In genomic region chr13:98549006-98549727, GRCh38 we compare ENCODE assay signal across 9 cellular contexts. TPM values are rescaled to one million over a fixed set of nuclear protein-coding genes. Genes with fewer than 3 reads are reported as not detected.
A peak's percentile ranks its signal among the peaks of the same experiment; 100 is the strongest.
DNase-seq lines count a peak whose midpoint lies in the region; ATAC-seq and TF ChIP-seq lines count a peak whose summit lies in the region.
"Had no signal": no experiment of that assay in that cellular context is flagged by ENCODE, and none has a peak within 500 bp of the region (broad histone marks: within the 10 kb centered on the region; RNA-seq: fewer than 3 reads in every experiment).

No MANE protein-coding gene starts in this region.

- no peak for DNase-seq in CD4-positive, CD25-positive, alpha-beta regulatory T cell
- DNase-seq in activated naive CD8-positive, alpha-beta T cell treated with anti-CD3 and anti-CD28 coated beads, Interleukin-2, amount 50 U/mL, for 24 hours: no peak
- DNase-seq in mucosa of descending colon: no peak
- DNase-seq in colonic mucosa: no peak
- DNase-seq in NCI-H187 (lab: John Stamatoyannopoulos, UW): no peak
- no peak for DNase-seq in NCI-H774 (lab: John Stamatoyannopoulos, UW)

- no peak overlapping the region for H3K27ac ChIP-seq in CD4-positive, CD25-positive, alpha-beta regulatory T cell (ENCODE audit: insufficient read depth, low read length, poor library complexity, severe bottlenecking)
- no peak overlapping the region for H3K27ac ChIP-seq in colonic mucosa
- H3K27ac ChIP-seq: tibial artery had no signal

- ATAC-seq in CD4-positive, CD25-positive, alpha-beta regulatory T cell (ENCODE audit: low read depth in 2 of 2): no peak
- ATAC-seq in HG03103 (IDR thresholded peaks at IDR 0.05; ENCODE audit: low read depth, unreplicated experiment): peak; percentile 3
- ATAC-seq in activated naive CD8-positive, alpha-beta T cell treated with anti-CD3 and anti-CD28 coated beads, Interleukin-2, amount 50 U/mL, for 24 hours: no peak
- peak; percentile 59 for ATAC-seq in mucosa of descending colon
- no peak for ATAC-seq in HG03460 (IDR thresholded peaks at IDR 0.05; ENCODE audit: unreplicated experiment)

- peak overlapping the region in 2 of 4 donors; percentile 26 to 67 for H3K4me3 Mint-ChIP-seq in CD4-positive, CD25-positive, alpha-beta regulatory T cell
- no peak overlapping the region for H3K4me3 Mint-ChIP-seq in activated naive CD8-positive, alpha-beta T cell treated with anti-CD3 and anti-CD28 coated beads, Interleukin-2, amount 50 U/mL, for 24 hours

- H3K4me3 ChIP-seq in CD4-positive, CD25-positive, alpha-beta regulatory T cell (ENCODE audit: low read depth, low read length): no peak overlapping the region
- no peak overlapping the region for H3K4me3 ChIP-seq in mucosa of descending colon
- H3K4me3 ChIP-seq in colonic mucosa: no peak overlapping the region
- H3K4me3 ChIP-seq: tibial artery had no signal

- no peak for TF ChIP-seq CTCF in mucosa of descending colon (IDR thresholded peaks at IDR 0.05)
- TF ChIP-seq CTCF in colonic mucosa (IDR thresholded peaks at IDR 0.05): no peak

- H3K4me1 ChIP-seq in CD4-positive, CD25-positive, alpha-beta regulatory T cell (ENCODE audit: control insufficient read depth, insufficient read depth, low read length, poor library complexity, severe bottlenecking): peaks cover 58% of the 10 kb centered on the region
- H3K4me1 ChIP-seq in mucosa of descending colon (ENCODE audit: low read depth) (peaks cover 5% of the 10 kb centered on the region), colonic mucosa (peaks cover 6% of the 10 kb centered on the region)

- no peaks in the 10 kb centered on the region for H3K27me3 ChIP-seq in CD4-positive, CD25-positive, alpha-beta regulatory T cell (ENCODE audit: control insufficient read depth, insufficient read depth, low read length)
- no peaks in the 10 kb centered on the region for H3K27me3 ChIP-seq in colonic mucosa
- H3K27me3 ChIP-seq: tibial artery had no signal

- H3K4me1 Mint-ChIP-seq in CD4-positive, CD25-positive, alpha-beta regulatory T cell: peaks cover 35 to 88% (median 72%) of the 10 kb centered on the region in 4 donors
- H3K4me1 Mint-ChIP-seq in activated naive CD8-positive, alpha-beta T cell treated with anti-CD3 and anti-CD28 coated beads, Interleukin-2, amount 50 U/mL, for 24 hours: peaks cover 81% of the 10 kb centered on the region

- H3K27me3 Mint-ChIP-seq in CD4-positive, CD25-positive, alpha-beta regulatory T cell: no peaks in the 10 kb centered on the region
- no peaks in the 10 kb centered on the region for H3K27me3 Mint-ChIP-seq in activated naive CD8-positive, alpha-beta T cell treated with anti-CD3 and anti-CD28 coated beads, Interleukin-2, amount 50 U/mL, for 24 hours

- H3K36me3 Mint-ChIP-seq in CD4-positive, CD25-positive, alpha-beta regulatory T cell: peaks cover 37% of the 10 kb centered on the region
- peaks cover 48% of the 10 kb centered on the region for H3K36me3 Mint-ChIP-seq in activated naive CD8-positive, alpha-beta T cell treated with anti-CD3 and anti-CD28 coated beads, Interleukin-2, amount 50 U/mL, for 24 hours (ENCODE audit: low read depth)

- peaks cover 34% of the 10 kb centered on the region for H3K36me3 ChIP-seq in CD4-positive, CD25-positive, alpha-beta regulatory T cell (ENCODE audit: control insufficient read depth, insufficient read depth, low read length)
- H3K36me3 ChIP-seq in mucosa of descending colon (ENCODE audit: low read depth): no peaks in the 10 kb centered on the region
- H3K36me3 ChIP-seq in colonic mucosa: no peaks in the 10 kb centered on the region

- H3K9me3 Mint-ChIP-seq in CD4-positive, CD25-positive, alpha-beta regulatory T cell: peaks cover 0 to 2% (median 0%) of the 10 kb centered on the region in 7 donors
- no peaks in the 10 kb centered on the region for H3K9me3 Mint-ChIP-seq in activated naive CD8-positive, alpha-beta T cell treated with anti-CD3 and anti-CD28 coated beads, Interleukin-2, amount 50 U/mL, for 24 hours

- H3K9me3 ChIP-seq in CD4-positive, CD25-positive, alpha-beta regulatory T cell (ENCODE audit: control insufficient read depth in 2 of 2, low read length in 2 of 2): no peaks in the 10 kb centered on the region
- H3K9me3 ChIP-seq in mucosa of descending colon (no peaks in the 10 kb centered on the region), colonic mucosa (no peaks in the 10 kb centered on the region)
- H3K9me3 ChIP-seq: tibial artery had no signal

- peak overlapping the region; percentile 75 to 85 (median 85) for H3K27ac Mint-ChIP-seq in CD4-positive, CD25-positive, alpha-beta regulatory T cell
- peak overlapping the region; percentile 74 for H3K27ac Mint-ChIP-seq in activated naive CD8-positive, alpha-beta T cell treated with anti-CD3 and anti-CD28 coated beads, Interleukin-2, amount 50 U/mL, for 24 hours

- intact Hi-C loops in mucosa of descending colon (cut with DNase I, micrococcal nuclease) (no loop called here), colonic mucosa (cut with DNase I) (no loop called here)

- no peak overlapping the region for H3K9ac ChIP-seq in colonic mucosa (ENCODE audit: low read depth in 2 of 2, low read length in 2 of 2)

RNA-seq across cellular contexts. Expression of gene STK24, which starts 27.7 kb away (rescaled TPM):
- 141 TPM for total RNA-seq in CD4-positive, CD25-positive, alpha-beta regulatory T cell
- polyA plus RNA-seq in CD4-positive, CD25-positive, alpha-beta regulatory T cell: 10 to 100 TPM; 26.7 to 58.4 (median 40.9) TPM
- total RNA-seq in mucosa of descending colon (100 to 1,000 TPM; 190 to 210 (median 204) TPM), colonic mucosa (100 to 1,000 TPM; 160 to 206 TPM)

Comparison
In these comparisons a context has a peak if more than half of its experiments do, and no peak if none do; other contexts are left out.
1. ATAC-seq: peak in HG03103 (single experiment) and mucosa of descending colon (single experiment); none in CD4-positive, CD25-positive, alpha-beta regulatory T cell (0 of 2), activated naive CD8-positive, alpha-beta T cell treated with anti-CD3 and anti-CD28 coated beads, Interleukin-2, amount 50 U/mL, for 24 hours (single experiment) and HG03460 (single experiment).